Comparison of ENCODE assay signal across 1 cellular context in genomic region chr7:90897961-90898469, GRCh38.
TF ChIP-seq lines count a peak whose summit lies in the region.

No MANE protein-coding gene starts in this region.

TF ChIP-seq in WTC11, 78 proteins besides CTCF, POLR2A, EP300 and RAD21 (continued from another document):
- no peak for TF ChIP-seq ZNF121 (CRISPR knock-in tag; IDR thresholded peaks at IDR 0.05)
- no peak for TF ChIP-seq PRRX2 (CRISPR knock-in tag; IDR thresholded peaks at IDR 0.05)
- TF ChIP-seq MXD4 (CRISPR knock-in tag; IDR thresholded peaks at IDR 0.05; ENCODE audit: borderline replicate concordance): no peak
- no peak for TF ChIP-seq SOX15 (CRISPR knock-in tag; IDR thresholded peaks at IDR 0.05)
- TF ChIP-seq ARID4B (CRISPR knock-in tag; IDR thresholded peaks at IDR 0.05; ENCODE audit: borderline replicate concordance): no peak
- TF ChIP-seq ELF4 (CRISPR knock-in tag; IDR thresholded peaks at IDR 0.05; ENCODE audit: low read depth): no peak
- no peak for TF ChIP-seq USF2 (CRISPR knock-in tag; IDR thresholded peaks at IDR 0.05)
